16 cellular contexts compared by ENCODE assay signal in the genomic region with DNA sequence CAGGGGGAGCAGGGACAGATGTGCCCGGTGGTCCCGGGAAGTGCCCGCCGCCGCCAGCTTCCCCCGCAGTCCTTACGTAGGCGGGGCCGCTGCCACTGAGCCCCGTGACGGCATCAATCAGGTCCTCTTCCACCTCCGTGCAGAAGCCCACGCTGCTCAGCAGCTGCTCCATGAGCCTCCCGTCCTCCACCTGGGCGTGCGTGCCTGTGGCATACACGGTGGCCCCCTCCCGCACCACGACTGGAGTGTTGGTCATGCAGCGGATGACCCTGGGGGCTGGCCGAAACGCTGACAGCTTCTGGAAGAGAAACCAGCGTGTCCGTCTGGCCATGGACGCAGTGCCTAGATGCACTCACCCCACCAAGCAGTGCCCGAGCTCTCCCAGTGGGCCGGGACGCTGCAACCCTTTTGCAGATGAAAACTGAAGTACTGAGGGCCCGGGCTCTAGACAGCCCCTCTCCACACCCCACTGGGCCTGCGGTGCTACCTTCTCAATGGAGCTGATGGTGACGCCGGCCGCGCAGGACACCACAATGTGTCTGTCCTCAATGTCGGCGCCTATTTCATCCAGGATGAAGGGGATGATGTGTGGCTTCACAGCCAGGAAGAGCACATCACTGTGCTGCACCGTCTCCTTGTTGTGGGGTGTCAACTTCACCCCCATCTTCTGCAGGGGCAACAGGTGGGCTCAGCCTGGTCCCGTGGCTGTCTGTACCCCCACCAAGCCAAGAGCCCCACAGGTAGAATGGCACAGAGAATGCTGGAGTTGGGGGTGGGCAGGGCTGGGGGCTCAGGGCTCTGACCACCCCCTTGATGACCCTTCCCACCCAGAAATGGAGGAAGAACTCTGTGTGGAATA. TPM values are rescaled to one million over a fixed set of nuclear protein-coding genes. Genes with fewer than 3 reads are reported as not detected.
DNase-seq lines count a peak whose midpoint lies in the region; ATAC-seq and TF ChIP-seq lines count a peak whose summit lies in the region.
"Had no signal": no experiment of that assay in that cellular context is flagged by ENCODE, and none has a peak within 500 bp of the region (broad histone marks: within the 10 kb centered on the region; RNA-seq: fewer than 3 reads in every experiment).

No MANE protein-coding gene starts in this region.

- H3K9me3 Mint-ChIP-seq in T-helper 2 cell treated with Interferon-gamma antibody and Interleukin-4, amounts not matched to agents 5 μg/mL and 100 μg/mL, for 36 hours = no peaks in the 10 kb centered on the region
- no peaks in the 10 kb centered on the region for H3K9me3 Mint-ChIP-seq in activated naive CD8-positive, alpha-beta T cell treated with anti-CD3 and anti-CD28 coated beads, Interleukin-2, amount 10 ng/mL, durations not matched to agents 7 days and 5 days
- no peaks in the 10 kb centered on the region for H3K9me3 Mint-ChIP-seq in neural progenitor cell

- no peak overlapping the region for H2AFZ ChIP-seq in neural progenitor cell (replicated peaks)

- H4K20me1 ChIP-seq in neural progenitor cell (ENCODE audit: low read depth) = peaks cover under 1% of the 10 kb centered on the region

- H3K79me2 ChIP-seq in neural progenitor cell (ENCODE audit: low read depth) = peaks cover 6% of the 10 kb centered on the region

- no peak for ATAC-seq in activated naive CD8-positive, alpha-beta T cell treated with anti-CD3 and anti-CD28 coated beads, Interleukin-2, amount 10 ng/mL, durations not matched to agents 7 days and 5 days (ENCODE audit: low read depth)

- TF ChIP-seq CTCF in HEK293 (tag by site-specific recombination; IDR thresholded peaks at IDR 0.05) = no peak
- TF ChIP-seq CTCF in neural progenitor cell (IDR thresholded peaks at IDR 0.05) = no peak

- POLR2A ChIA-PET in HEK293 (lab: Yijun Ruan, JAX) = interaction anchor here (1.0 to 1.8 kb wide), 2 partner anchors 7 to 11 kb away, joined by 3 to 5 read pairs; partner anchors contain the start of gene MAFG
- POLR2A ChIA-PET in activated naive CD8-positive, alpha-beta T cell treated with anti-CD3 and anti-CD28 coated beads, Interleukin-2, amount 10 ng/mL, durations not matched to agents 7 days and 5 days (lab: Charles Lee) = interaction anchor here (0.6 to 1.5 kb wide), 2 partner anchors 9 to 223 kb away, joined by 5 to 7 read pairs; no protein-coding TSS in a partner anchor

- peak overlapping the region; percentile 82 for H3K4me3 Mint-ChIP-seq in T-helper 2 cell treated with Interferon-gamma antibody and Interleukin-4, amounts not matched to agents 5 μg/mL and 100 μg/mL, for 36 hours
- peak overlapping the region; percentile 65 for H3K4me3 Mint-ChIP-seq in activated naive CD8-positive, alpha-beta T cell treated with anti-CD3 and anti-CD28 coated beads, Interleukin-2, amount 10 ng/mL, durations not matched to agents 7 days and 5 days
- H3K4me3 Mint-ChIP-seq in neural progenitor cell = peak overlapping the region; percentile 89

- H3K9ac ChIP-seq in neural progenitor cell = no peak overlapping the region

- H3K4me1 Mint-ChIP-seq in T-helper 2 cell treated with Interferon-gamma antibody and Interleukin-4, amounts not matched to agents 5 μg/mL and 100 μg/mL, for 36 hours (ENCODE audit: low read depth) = peaks cover 4% of the 10 kb centered on the region
- peaks cover 19% of the 10 kb centered on the region for H3K4me1 Mint-ChIP-seq in activated naive CD8-positive, alpha-beta T cell treated with anti-CD3 and anti-CD28 coated beads, Interleukin-2, amount 10 ng/mL, durations not matched to agents 7 days and 5 days
- peaks cover 10% of the 10 kb centered on the region for H3K4me1 Mint-ChIP-seq in neural progenitor cell

- no peak overlapping the region for H3K27ac ChIP-seq in HEK293 (ENCODE audit: extremely low read depth, low read depth, low read length)
- no peak overlapping the region for H3K27ac ChIP-seq in neural progenitor cell
- H3K27ac ChIP-seq: spleen had no signal

- H3K36me3 Mint-ChIP-seq in T-helper 2 cell treated with Interferon-gamma antibody and Interleukin-4, amounts not matched to agents 5 μg/mL and 100 μg/mL, for 36 hours (ENCODE audit: low read depth) = no peaks in the 10 kb centered on the region
- H3K36me3 Mint-ChIP-seq in activated naive CD8-positive, alpha-beta T cell treated with anti-CD3 and anti-CD28 coated beads, Interleukin-2, amount 10 ng/mL, durations not matched to agents 7 days and 5 days = no peaks in the 10 kb centered on the region
- H3K36me3 Mint-ChIP-seq in neural progenitor cell = peaks cover 2% of the 10 kb centered on the region

- peak overlapping the region; percentile 75 for H3K27ac Mint-ChIP-seq in T-helper 2 cell treated with Interferon-gamma antibody and Interleukin-4, amounts not matched to agents 5 μg/mL and 100 μg/mL, for 36 hours
- no peak overlapping the region for H3K27ac Mint-ChIP-seq in activated naive CD8-positive, alpha-beta T cell treated with anti-CD3 and anti-CD28 coated beads, Interleukin-2, amount 10 ng/mL, durations not matched to agents 7 days and 5 days
- H3K27ac Mint-ChIP-seq in neural progenitor cell = no peak overlapping the region

- H3K36me3 ChIP-seq in HEK293 (ENCODE audit: control insufficient read depth in 2 of 2, insufficient read depth in 1 of 2, low read length in 2 of 2) = peaks cover 0 to 13% of the 10 kb centered on the region in 2 experiments; a peak in 1 of 3 replicates
- no peaks in the 10 kb centered on the region for H3K36me3 ChIP-seq in neural progenitor cell
- peaks cover 31% of the 10 kb centered on the region for H3K36me3 ChIP-seq in MG63
- H3K36me3 ChIP-seq: spleen had no signal

- H3F3A ChIP-seq in neural progenitor cell (ENCODE audit: low read depth) = peaks cover 4% of the 10 kb centered on the region

- H3K4me2 ChIP-seq in neural progenitor cell = no peak overlapping the region

- no peaks in the 10 kb centered on the region for H3K9me3 ChIP-seq in HEK293 (ENCODE audit: control insufficient read depth, insufficient read depth, low read depth, low read length)
- no peaks in the 10 kb centered on the region for H3K9me3 ChIP-seq in neural progenitor cell (ENCODE audit: low read depth)
- no peaks in the 10 kb centered on the region for H3K9me3 ChIP-seq in MG63
- H3K9me3 ChIP-seq: spleen had no signal

- H3K4me1 ChIP-seq in HEK293 (ENCODE audit: control insufficient read depth, insufficient read depth, low read length) = no peaks in the 10 kb centered on the region; the same call in 1 of the 2 replicates
- H3K4me1 ChIP-seq in neural progenitor cell = no peaks in the 10 kb centered on the region

- no peak overlapping the region for H3K4me3 ChIP-seq in HEK293 (ENCODE audit: low read depth, low read length)
- no peak overlapping the region for H3K4me3 ChIP-seq in neural progenitor cell
- H3K4me3 ChIP-seq in MG63 = no peak overlapping the region

- no peak for DNase-seq in T-helper 2 cell treated with Interferon-gamma antibody and Interleukin-4, amounts not matched to agents 5 μg/mL and 100 μg/mL, for 36 hours (ENCODE audit: low spot score)
- DNase-seq in T-helper 2 cell (no peak), neural progenitor cell (ENCODE audit: low spot score) (no peak), EL (no peak), MG63 (no peak), NCI-H146 treated with DMSO at 0.1 percent for 48 hours (lab: John Stamatoyannopoulos, UW; ENCODE audit: unreplicated experiment) (no peak)
- DNase-seq in activated naive CD8-positive, alpha-beta T cell treated with anti-CD3 and anti-CD28 coated beads, Interleukin-2, amount 10 ng/mL, durations not matched to agents 7 days and 5 days = no peak
- DNase-seq: 8988T, NCI-H1417 treated with DMSO at 0.1 percent for 48 hours, spleen had no signal

- CTCF ChIA-PET in HEK293 (lab: Yijun Ruan, JAX) = interaction anchor here (0.6 to 1.4 kb wide), 4 partner anchors 14 to 25 kb away, joined by 3 read pairs; no protein-coding TSS in a partner anchor

- no peaks in the 10 kb centered on the region for H3K27me3 Mint-ChIP-seq in T-helper 2 cell treated with Interferon-gamma antibody and Interleukin-4, amounts not matched to agents 5 μg/mL and 100 μg/mL, for 36 hours (ENCODE audit: low read depth)
- no peaks in the 10 kb centered on the region for H3K27me3 Mint-ChIP-seq in activated naive CD8-positive, alpha-beta T cell treated with anti-CD3 and anti-CD28 coated beads, Interleukin-2, amount 10 ng/mL, durations not matched to agents 7 days and 5 days
- H3K27me3 Mint-ChIP-seq in neural progenitor cell (ENCODE audit: insufficient read depth, low read depth) = peaks cover 13% of the 10 kb centered on the region

- H3K27me3 ChIP-seq in neural progenitor cell (peaks cover 18% of the 10 kb centered on the region), MG63 (no peaks in the 10 kb centered on the region)

TF ChIP-seq in HEK293, 187 proteins besides CTCF, POLR2A, EP300 and RAD21 (continues in another document):
- TF ChIP-seq EGR2 (tag by site-specific recombination; IDR thresholded peaks at IDR 0.05; ENCODE audit: low read depth) (peak; percentile 79), SCRT1 (tag by site-specific recombination; IDR thresholded peaks at IDR 0.05; ENCODE audit: borderline replicate concordance) (peak; percentile 80)

RNA-seq across cellular contexts. Expression of gene PYCR1, which starts 2.0 kb away (rescaled TPM):
- 10 to 100 TPM; 12.1 to 17.8 TPM for total RNA-seq in activated naive CD8-positive, alpha-beta T cell treated with anti-CD3 and anti-CD28 coated beads, Interleukin-2, amount 10 ng/mL, durations not matched to agents 7 days and 5 days
- 32.6 and 72.2 TPM in 2 replicates for total RNA-seq in neural progenitor cell (ENCODE audit: low replicate concordance)
- total RNA-seq in MG63 (2014; rRNA removed; shearing (Covaris generic); ENCODE audit: low replicate concordance) = 253 and 283 TPM in 2 replicates

RNA-seq across cellular contexts. Expression of gene MAFG, which starts 7.5 kb away (rescaled TPM):
- total RNA-seq in activated naive CD8-positive, alpha-beta T cell treated with anti-CD3 and anti-CD28 coated beads, Interleukin-2, amount 10 ng/mL, durations not matched to agents 7 days and 5 days = 10 to 100 TPM; 18.3 to 20.4 TPM
- 8.1 and 12.9 TPM in 2 replicates for total RNA-seq in neural progenitor cell (ENCODE audit: low replicate concordance)
- total RNA-seq in MG63 (2014; rRNA removed; shearing (Covaris generic); ENCODE audit: low replicate concordance) = 11.8 and 14.9 TPM in 2 replicates

RNA-seq across cellular contexts. Expression of gene MYADML2, which starts 12.0 kb away (rescaled TPM):
- total RNA-seq in activated naive CD8-positive, alpha-beta T cell treated with anti-CD3 and anti-CD28 coated beads, Interleukin-2, amount 10 ng/mL, durations not matched to agents 7 days and 5 days = not detected
- 0.11 TPM in 1 of 2 replicates, not detected in the other for total RNA-seq in neural progenitor cell (ENCODE audit: low replicate concordance)
- total RNA-seq in MG63 (2014; rRNA removed; shearing (Covaris generic); ENCODE audit: low replicate concordance) = not detected in 2 replicates
- total RNA-seq: lung microvascular endothelial cell; NCI-H460; osteoblast; spleen; T-helper 2 cell treated with Interferon-gamma antibody and Interleukin-4, amounts not matched to agents 100 ng/mL and 5 ng/mL, for 36 hours; temporal lobe had no signal

RNA-seq across cellular contexts. Expression of gene SIRT7, which starts 17.1 kb away (rescaled TPM):
- 10 to 100 TPM; 64.8 to 65.2 TPM for total RNA-seq in activated naive CD8-positive, alpha-beta T cell treated with anti-CD3 and anti-CD28 coated beads, Interleukin-2, amount 10 ng/mL, durations not matched to agents 7 days and 5 days
- total RNA-seq in neural progenitor cell (ENCODE audit: low replicate concordance) = 5.1 and 15.2 TPM in 2 replicates
- 22.1 and 25.9 TPM in 2 replicates for total RNA-seq in MG63 (2014; rRNA removed; shearing (Covaris generic); ENCODE audit: low replicate concordance)

RNA-seq across cellular contexts. Expression of gene PCYT2, which starts 23.9 kb away (rescaled TPM):
- 10 to 100 TPM; 39.3 to 44.5 TPM for total RNA-seq in activated naive CD8-positive, alpha-beta T cell treated with anti-CD3 and anti-CD28 coated beads, Interleukin-2, amount 10 ng/mL, durations not matched to agents 7 days and 5 days
- 6.8 and 17.0 TPM in 2 replicates for total RNA-seq in neural progenitor cell (ENCODE audit: low replicate concordance)
- total RNA-seq in MG63 (2014; rRNA removed; shearing (Covaris generic); ENCODE audit: low replicate concordance) = 24.6 and 47.0 TPM in 2 replicates
